In the genomic region with DNA sequence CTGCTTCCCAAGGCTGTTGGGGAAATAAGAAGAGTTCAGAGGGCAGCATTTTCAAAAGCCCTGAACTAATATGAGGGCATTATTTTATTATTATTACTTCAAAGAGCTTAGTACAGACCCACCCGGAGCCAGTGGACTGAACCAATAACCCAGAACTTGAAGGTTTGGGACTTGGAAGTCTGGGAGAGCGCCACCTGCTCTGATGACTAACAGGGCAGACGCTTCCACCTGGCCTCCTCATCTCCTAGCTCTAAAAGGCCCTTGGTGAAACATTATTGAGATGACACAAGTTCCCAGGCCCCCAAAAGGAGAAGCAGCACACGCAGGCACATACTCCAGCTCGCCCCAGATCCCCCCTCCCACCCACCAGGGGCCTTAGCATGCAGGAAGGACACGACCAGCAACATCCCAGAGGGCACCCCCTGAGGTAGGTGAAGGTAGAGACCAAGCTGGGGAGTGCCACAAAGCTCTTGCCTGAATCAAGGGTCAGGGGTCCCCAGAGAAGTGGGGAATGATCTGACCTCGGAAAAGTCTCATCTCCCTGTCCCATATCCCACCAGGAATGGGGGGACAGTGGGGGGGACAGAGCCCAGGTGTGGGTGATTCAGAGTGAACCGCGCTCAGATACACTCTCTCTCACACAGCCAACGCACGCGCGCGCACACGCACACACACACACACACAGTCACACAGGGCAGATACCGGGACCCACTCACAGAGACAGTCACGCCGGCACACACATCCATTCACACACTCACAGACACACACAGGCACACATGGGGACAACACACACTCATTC, we compare ENCODE assay signal across 10 cellular contexts. TPM values are rescaled to one million over a fixed set of nuclear protein-coding genes. Genes with fewer than 3 reads are reported as not detected.
DNase-seq lines count a peak whose midpoint lies in the region; ATAC-seq and TF ChIP-seq lines count a peak whose summit lies in the region.
"Had no signal": no experiment of that assay in that cellular context is flagged by ENCODE, and none has a peak within 500 bp of the region (broad histone marks: within the 10 kb centered on the region; RNA-seq: fewer than 3 reads in every experiment).

No MANE protein-coding gene starts in this region.

- no peak overlapping the region for H2BK5ac ChIP-seq in H9 (ENCODE audit: insufficient read length, low read length)

- no peak overlapping the region for H2AK5ac ChIP-seq in H9 (ENCODE audit: insufficient read length, low read length)

- peak overlapping the region; percentile 63 for H3K4me2 ChIP-seq in H9 (ENCODE audit: insufficient read depth, insufficient read length, low read length)

- H3K4ac ChIP-seq in H9 (ENCODE audit: low read depth, low read length), result no peak overlapping the region

- H2BK120ac ChIP-seq in H9 (ENCODE audit: low read depth, low read length, poor library complexity, severe bottlenecking), result no peak overlapping the region

- no peak overlapping the region for H3K18ac ChIP-seq in H9 (ENCODE audit: insufficient read length, low read depth, low read length)

- TF ChIP-seq POLR2A in body of pancreas (IDR thresholded peaks at IDR 0.05), result no peak

- peaks cover 14% of the 10 kb centered on the region for H3K23me2 ChIP-seq in H9 (ENCODE audit: insufficient read length, low read depth, low read length, poor library complexity, severe bottlenecking)

- no peak overlapping the region for H2AFZ ChIP-seq in H9 (ENCODE audit: low read length)

- peaks cover 2% of the 10 kb centered on the region; the same call in 1 of the 2 replicates for H3K79me2 ChIP-seq in H9 (ENCODE audit: insufficient read depth, low read length)

- DNase-seq in CD4-positive, alpha-beta memory T cell, result peak in 1 of 5 donors; percentile 3
- peak; percentile 44 for DNase-seq in H9
- peak in 1 of 9 donors; percentile 0 for DNase-seq in naive thymus-derived CD4-positive, alpha-beta T cell
- DNase-seq in body of pancreas, result no peak
- DNase-seq in 8988T, result no peak
- DNase-seq: activated CD4-positive, CD25-positive, alpha-beta regulatory T cell; sigmoid colon had no signal

- H3K9me3 Mint-ChIP-seq in CD4-positive, alpha-beta memory T cell, result peaks cover 0 to 7% (median 0%) of the 10 kb centered on the region in 8 donors
- no peaks in the 10 kb centered on the region; a peak in 2 of 5 replicates for H3K9me3 Mint-ChIP-seq in H9
- peaks cover 0 to 8% (median 0%) of the 10 kb centered on the region in 11 donors for H3K9me3 Mint-ChIP-seq in naive thymus-derived CD4-positive, alpha-beta T cell

- peak overlapping the region in 3 of 7 donors; percentile 1 to 52 (median 32) for H3K27ac Mint-ChIP-seq in CD4-positive, alpha-beta memory T cell
- H3K27ac Mint-ChIP-seq in H9, result peak overlapping the region in 1 of 3 experiments; percentile 4; a peak in 1 of 7 replicates
- H3K27ac Mint-ChIP-seq in naive thymus-derived CD4-positive, alpha-beta T cell, result peak overlapping the region in 2 of 9 donors; percentile 1 to 17

- H3T11ph ChIP-seq in H9 (ENCODE audit: low read length), result no peak overlapping the region

- H2BK12ac ChIP-seq in H9 (ENCODE audit: insufficient read length, low read depth, low read length), result no peak overlapping the region

- H3K14ac ChIP-seq in H9 (ENCODE audit: insufficient read depth, low read length), result no peak overlapping the region

- H4K5ac ChIP-seq in H9 (ENCODE audit: insufficient read length, low read depth, low read length), result no peak overlapping the region

- no peaks in the 10 kb centered on the region for H3K36me3 Mint-ChIP-seq in CD4-positive, alpha-beta memory T cell
- H3K36me3 Mint-ChIP-seq in H9 (ENCODE audit: insufficient read depth in 1 of 3, low read depth in 3 of 3), result no peaks in the 10 kb centered on the region
- peaks cover 0 to 4% (median 0%) of the 10 kb centered on the region in 5 donors for H3K36me3 Mint-ChIP-seq in naive thymus-derived CD4-positive, alpha-beta T cell

- H4K20me1 ChIP-seq in H9 (ENCODE audit: control insufficient read depth, insufficient read depth, insufficient read length), result peaks cover 4% of the 10 kb centered on the region

- H3K23ac ChIP-seq in H9 (ENCODE audit: insufficient read length, low read depth, low read length), result no peak overlapping the region

- H3K27me3 Mint-ChIP-seq in CD4-positive, alpha-beta memory T cell, result peaks cover 32 to 48% of the 10 kb centered on the region in 2 donors
- H3K27me3 Mint-ChIP-seq in H9 (ENCODE audit: low read depth), result peaks cover 86% of the 10 kb centered on the region
- peaks cover 65 to 79% (median 65%) of the 10 kb centered on the region in 5 donors for H3K27me3 Mint-ChIP-seq in naive thymus-derived CD4-positive, alpha-beta T cell

- H4K8ac ChIP-seq in H9 (replicated peaks; ENCODE audit: insufficient read length, low read depth, low read length), result no peak overlapping the region

- H3K27me3 ChIP-seq in CD4-positive, alpha-beta memory T cell (ENCODE audit: insufficient read depth, low read length), result peaks cover 40% of the 10 kb centered on the region
- H3K27me3 ChIP-seq in H9 (ENCODE audit: insufficient read depth, low read length) (peaks cover 7% of the 10 kb centered on the region; the same call in 1 of the 2 replicates), body of pancreas (peaks cover 0 to 12% of the 10 kb centered on the region in 2 donors)
- H3K27me3 ChIP-seq in naive thymus-derived CD4-positive, alpha-beta T cell (ENCODE audit: control insufficient read depth in 2 of 2, insufficient read depth in 2 of 2, low read length in 2 of 2), result peaks cover 5 to 17% of the 10 kb centered on the region in 2 donors

- H3K79me1 ChIP-seq in H9 (ENCODE audit: insufficient read depth, low read depth, low read length, poor library complexity, severe bottlenecking), result no peaks in the 10 kb centered on the region

- no peak overlapping the region for H3K9ac ChIP-seq in H9 (ENCODE audit: extremely low read depth, insufficient read length, low read length)

- H3K9me3 ChIP-seq in CD4-positive, alpha-beta memory T cell (ENCODE audit: control insufficient read depth in 1 of 2, low read length in 2 of 2), result no peaks in the 10 kb centered on the region
- no peaks in the 10 kb centered on the region for H3K9me3 ChIP-seq in H9 (ENCODE audit: control insufficient read depth, low read depth, low read length)
- no peaks in the 10 kb centered on the region for H3K9me3 ChIP-seq in naive thymus-derived CD4-positive, alpha-beta T cell (ENCODE audit: control insufficient read depth in 2 of 3, low read length in 3 of 3)
- no peaks in the 10 kb centered on the region for H3K9me3 ChIP-seq in body of pancreas
- H3K9me3 ChIP-seq: sigmoid colon had no signal

- peak overlapping the region in 1 of 2 donors; percentile 47 for H3K4me3 ChIP-seq in CD4-positive, alpha-beta memory T cell (ENCODE audit: low read length in 2 of 2)
- H3K4me3 ChIP-seq in naive thymus-derived CD4-positive, alpha-beta T cell (ENCODE audit: low read length), result peak overlapping the region; percentile 51
- no peak overlapping the region for H3K4me3 ChIP-seq in body of pancreas

- H3K4me1 ChIP-seq in CD4-positive, alpha-beta memory T cell (ENCODE audit: insufficient read depth, low read length), result peaks cover 9% of the 10 kb centered on the region
- peaks cover 6% of the 10 kb centered on the region for H3K4me1 ChIP-seq in H9 (ENCODE audit: insufficient read depth, low read length)
- H3K4me1 ChIP-seq in naive thymus-derived CD4-positive, alpha-beta T cell (ENCODE audit: control insufficient read depth in 2 of 2, insufficient read depth in 2 of 2, low read length in 2 of 2), result peaks cover 0 to 5% of the 10 kb centered on the region in 2 donors
- H3K4me1 ChIP-seq in body of pancreas, result peaks cover 16% of the 10 kb centered on the region

- no peak overlapping the region for H2BK20ac ChIP-seq in H9 (ENCODE audit: low read depth, low read length, poor library complexity, severe bottlenecking)

- intact Hi-C loops in CD4-positive, alpha-beta memory T cell (cut with micrococcal nuclease), result no loop called here
- intact Hi-C loops in naive thymus-derived CD4-positive, alpha-beta T cell (cut with micrococcal nuclease), result no loop called here
- intact Hi-C loops in body of pancreas (cut with DNase I), result no loop called here

- peak overlapping the region; percentile 80 to 95 (median 84) for H3K4me3 Mint-ChIP-seq in CD4-positive, alpha-beta memory T cell
- H3K4me3 Mint-ChIP-seq in H9, result peak overlapping the region; percentile 71 to 87
- H3K4me3 Mint-ChIP-seq in naive thymus-derived CD4-positive, alpha-beta T cell, result peak overlapping the region; percentile 74 to 92 (median 84)

- H4K91ac ChIP-seq in H9 (ENCODE audit: insufficient read length, low read depth, low read length), result no peak overlapping the region

- POLR2A ChIA-PET in CD4-positive, alpha-beta memory T cell (lab: Charles Lee; ENCODE audit: partially characterized antibody), result interaction anchor here (0.6 to 0.7 kb wide), 2 partner anchors 59 to 78 kb away, joined by 3 read pairs; no protein-coding TSS in a partner anchor
- POLR2A ChIA-PET in naive thymus-derived CD4-positive, alpha-beta T cell (lab: Charles Lee), result no interaction called here

- no peaks in the 10 kb centered on the region for H3K36me3 ChIP-seq in CD4-positive, alpha-beta memory T cell (ENCODE audit: insufficient read depth, low read length)
- no peaks in the 10 kb centered on the region for H3K36me3 ChIP-seq in naive thymus-derived CD4-positive, alpha-beta T cell (ENCODE audit: control insufficient read depth in 2 of 3, insufficient read depth in 3 of 3, low read length in 3 of 3)
- H3K36me3 ChIP-seq in body of pancreas (replicated peaks in 1 of 2; ENCODE audit: insufficient read depth in 1 of 2, low read depth in 2 of 2), result no peaks in the 10 kb centered on the region
- H3K36me3 ChIP-seq: sigmoid colon had no signal

- no CpG with 5 or more reads among the region's 18 CpGs for WGBS in H9 (ENCODE audit: extremely low coverage, insufficient read length, low lambda C conversion rate)
- WGBS in body of pancreas, 2 donors, result 24 to 28% methylated on average over 12 to 18 of the region's 18 CpGs

- peak; percentile 15; the same call in 1 of the 3 replicates for TF ChIP-seq CTCF in H9 (conservative IDR thresholded peaks at IDR 0.05)
- TF ChIP-seq CTCF in body of pancreas (IDR thresholded peaks at IDR 0.05), result no peak

- peaks cover 6 to 11% (median 9%) of the 10 kb centered on the region in 4 donors for H3K4me1 Mint-ChIP-seq in CD4-positive, alpha-beta memory T cell
- peaks cover 19 to 42% of the 10 kb centered on the region in 2 experiments for H3K4me1 Mint-ChIP-seq in H9
- peaks cover 5 to 12% (median 8%) of the 10 kb centered on the region in 7 donors for H3K4me1 Mint-ChIP-seq in naive thymus-derived CD4-positive, alpha-beta T cell

- no peak overlapping the region for H3K56ac ChIP-seq in H9 (ENCODE audit: insufficient read length, low read depth, low read length)

- no peak for ATAC-seq in naive thymus-derived CD4-positive, alpha-beta T cell
- ATAC-seq in body of pancreas (no peak), GM21515 (IDR thresholded peaks at IDR 0.05; ENCODE audit: unreplicated experiment) (no peak), GM19467 (IDR thresholded peaks at IDR 0.05; ENCODE audit: unreplicated experiment) (no peak)

- no peak overlapping the region for H2BK15ac ChIP-seq in H9 (ENCODE audit: low read depth, low read length)

- CTCF ChIA-PET in CD4-positive, alpha-beta memory T cell (lab: Charles Lee; ENCODE audit: partially characterized antibody), result no interaction called here
- CTCF ChIA-PET in naive thymus-derived CD4-positive, alpha-beta T cell (lab: Charles Lee), result no interaction called here

- H3K27ac ChIP-seq in CD4-positive, alpha-beta memory T cell (ENCODE audit: low read depth, low read length), result no peak overlapping the region
- H3K27ac ChIP-seq in H9 (ENCODE audit: insufficient read length, low read depth, low read length) (no peak overlapping the region), angular gyrus (ENCODE audit: low read depth, low read length) (peak overlapping the region; percentile 34), body of pancreas (no peak overlapping the region)
- H3K27ac ChIP-seq in naive thymus-derived CD4-positive, alpha-beta T cell (ENCODE audit: low read depth, low read length), result no peak overlapping the region
- H3K27ac ChIP-seq: sigmoid colon had no signal

RNA-seq across cellular contexts. Expression of a gene that starts 1.2 kb away (rescaled TPM):
- 1 to 10 TPM; 1.5 TPM for total RNA-seq in CD4-positive, alpha-beta memory T cell
- polyA plus RNA-seq in CD4-positive, alpha-beta memory T cell, result under 1 TPM; 0.08 to 0.18 TPM
- total RNA-seq in H9 (2021), result 5.9 and 7.3 TPM in 2 replicates
- total RNA-seq in naive thymus-derived CD4-positive, alpha-beta T cell, result 1 to 10 TPM in 4 of 5 experiments, under 1 TPM in 1; 0.29 to 1.4 (median 1.2) TPM
- under 1 TPM in 1 of 2 donors, not detected in 1; 0.13 TPM for polyA plus RNA-seq in naive thymus-derived CD4-positive, alpha-beta T cell
- total RNA-seq in body of pancreas, result 1 to 10 TPM in 1 of 2 donors, under 1 TPM in 1; 0.52 to 2.3 TPM

RNA-seq across cellular contexts. Expression of a gene that starts 56.9 kb away (rescaled TPM):
- 10 to 100 TPM; 51.7 to 54.2 TPM for total RNA-seq in CD4-positive, alpha-beta memory T cell
- polyA plus RNA-seq in CD4-positive, alpha-beta memory T cell, result 100 to 1,000 TPM; 225 to 291 TPM
- 6.9 and 7.7 TPM in 2 replicates for total RNA-seq in H9 (2021)
- total RNA-seq in naive thymus-derived CD4-positive, alpha-beta T cell, result 10 to 100 TPM in 4 of 5 experiments, 1 to 10 TPM in 1; 5.4 to 37.7 (median 32.8) TPM
- polyA plus RNA-seq in naive thymus-derived CD4-positive, alpha-beta T cell, result 100 to 1,000 TPM; 161 to 166 TPM
- total RNA-seq in body of pancreas, result 10 to 100 TPM; 15.5 to 37.1 TPM
